ENCODE assay signal across 26 cellular contexts in genomic region chr17:50453901-50454300, GRCh38. TPM values are rescaled to one million over a fixed set of nuclear protein-coding genes. Genes with fewer than 3 reads are reported as not detected.
"Had no signal": no experiment of that assay in that cellular context is flagged by ENCODE, and none has a peak within 500 bp of the region (broad histone marks: within the 10 kb centered on the region; RNA-seq: fewer than 3 reads in every experiment).

No MANE protein-coding gene starts in this region.

- H3K4me2 ChIP-seq: KMS-11, SK-N-SH had no signal

- H3K9me3 Mint-ChIP-seq: T-cell had no signal

- H3K27me3 Mint-ChIP-seq: T-cell had no signal

- H3K27ac Mint-ChIP-seq: T-cell had no signal

- H3K9me3 ChIP-seq: SK-N-SH had no signal

- H3K9ac ChIP-seq: KMS-11, SK-N-SH had no signal

- H3K4me3 Mint-ChIP-seq: T-cell had no signal

- DNase-seq: IMR-90, Kasumi-1, MM.1S, MV-4-11, NCI-H1048, NCI-H1105, NCI-H1417, NCI-H1436 treated with DMSO at 0.1 percent for 48 hours, NCI-H1694, NCI-H187 treated with DMSO at 0.1 percent for 48 hours, NCI-H2029 treated with DMSO at 0.1 percent for 48 hours, NCI-H526 treated with DMSO at 0.1 percent for 48 hours, NCI-H774, SHP77, SK-N-SH, SW 1271, T-cell had no signal

- H3K4me3 ChIP-seq: K562 had no signal

- ATAC-seq: HepG2, K562, Panc1, T-cell had no signal

- H3K27ac ChIP-seq: KMS-11, RWPE1 had no signal

RNA-seq across cellular contexts. Expression of gene CHAD, which starts 14.8 kb away (rescaled TPM):
- total RNA-seq: HepG2, HT1080, IMR-90, K562, M059J, NCI-H460, SK-MEL-5, T-cell had no signal

RNA-seq across cellular contexts. Expression of gene MYCBPAP, which starts 54.3 kb away (rescaled TPM):
- total RNA-seq: HT1080, K562, M059J had no signal
